In the genomic region with DNA sequence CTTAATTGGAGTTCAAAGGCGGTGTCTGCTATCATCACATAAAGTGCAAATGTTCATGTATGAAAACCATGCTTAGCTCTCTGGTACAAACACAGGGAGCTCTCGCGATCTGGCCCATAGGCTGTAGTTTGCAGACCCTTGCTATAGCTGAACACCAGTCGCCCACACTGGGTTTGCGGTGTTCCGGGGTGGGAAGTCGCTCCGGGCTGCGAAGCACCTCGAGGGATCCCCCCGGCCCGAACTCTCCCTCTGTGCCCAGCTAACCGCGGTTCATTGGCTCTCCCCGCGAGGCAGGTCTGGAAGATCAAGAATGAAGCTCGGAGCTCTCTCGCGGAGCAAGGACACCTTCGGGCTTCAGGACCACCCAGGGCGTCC, we compare ENCODE assay signal across 1 cellular context.
TF ChIP-seq lines count a peak whose summit lies in the region.

No MANE protein-coding gene starts in this region.

TF ChIP-seq in GM12878, 131 proteins besides CTCF, POLR2A, EP300 and RAD21 (continued from another document):
- no peak for TF ChIP-seq JUND (IDR thresholded peaks at IDR 0.05; ENCODE audit: low read depth, low read length)
- TF ChIP-seq, protein P1, sequence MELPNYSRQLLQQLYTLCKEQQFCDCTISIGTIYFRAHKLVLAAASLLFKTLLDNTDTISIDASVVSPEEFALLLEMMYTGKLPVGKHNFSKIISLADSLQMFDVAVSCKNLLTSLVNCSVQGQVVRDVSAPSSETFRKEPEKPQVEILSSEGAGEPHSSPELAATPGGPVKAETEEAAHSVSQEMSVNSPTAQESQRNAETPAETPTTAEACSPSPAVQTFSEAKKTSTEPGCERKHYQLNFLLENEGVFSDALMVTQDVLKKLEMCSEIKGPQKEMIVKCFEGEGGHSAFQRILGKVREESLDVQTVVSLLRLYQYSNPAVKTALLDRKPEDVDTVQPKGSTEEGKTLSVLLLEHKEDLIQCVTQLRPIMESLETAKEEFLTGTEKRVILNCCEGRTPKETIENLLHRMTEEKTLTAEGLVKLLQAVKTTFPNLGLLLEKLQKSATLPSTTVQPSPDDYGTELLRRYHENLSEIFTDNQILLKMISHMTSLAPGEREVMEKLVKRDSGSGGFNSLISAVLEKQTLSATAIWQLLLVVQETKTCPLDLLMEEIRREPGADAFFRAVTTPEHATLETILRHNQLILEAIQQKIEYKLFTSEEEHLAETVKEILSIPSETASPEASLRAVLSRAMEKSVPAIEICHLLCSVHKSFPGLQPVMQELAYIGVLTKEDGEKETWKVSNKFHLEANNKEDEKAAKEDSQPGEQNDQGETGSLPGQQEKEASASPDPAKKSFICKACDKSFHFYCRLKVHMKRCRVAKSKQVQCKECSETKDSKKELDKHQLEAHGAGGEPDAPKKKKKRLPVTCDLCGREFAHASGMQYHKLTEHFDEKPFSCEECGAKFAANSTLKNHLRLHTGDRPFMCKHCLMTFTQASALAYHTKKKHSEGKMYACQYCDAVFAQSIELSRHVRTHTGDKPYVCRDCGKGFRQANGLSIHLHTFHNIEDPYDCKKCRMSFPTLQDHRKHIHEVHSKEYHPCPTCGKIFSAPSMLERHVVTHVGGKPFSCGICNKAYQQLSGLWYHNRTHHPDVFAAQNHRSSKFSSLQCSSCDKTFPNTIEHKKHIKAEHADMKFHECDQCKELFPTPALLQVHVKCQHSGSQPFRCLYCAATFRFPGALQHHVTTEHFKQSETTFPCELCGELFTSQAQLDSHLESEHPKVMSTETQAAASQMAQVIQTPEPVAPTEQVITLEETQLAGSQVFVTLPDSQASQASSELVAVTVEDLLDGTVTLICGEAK (IDR thresholded peaks at IDR 0.05; ENCODE audit: borderline replicate concordance) = no peak
- TF ChIP-seq, protein P2, sequence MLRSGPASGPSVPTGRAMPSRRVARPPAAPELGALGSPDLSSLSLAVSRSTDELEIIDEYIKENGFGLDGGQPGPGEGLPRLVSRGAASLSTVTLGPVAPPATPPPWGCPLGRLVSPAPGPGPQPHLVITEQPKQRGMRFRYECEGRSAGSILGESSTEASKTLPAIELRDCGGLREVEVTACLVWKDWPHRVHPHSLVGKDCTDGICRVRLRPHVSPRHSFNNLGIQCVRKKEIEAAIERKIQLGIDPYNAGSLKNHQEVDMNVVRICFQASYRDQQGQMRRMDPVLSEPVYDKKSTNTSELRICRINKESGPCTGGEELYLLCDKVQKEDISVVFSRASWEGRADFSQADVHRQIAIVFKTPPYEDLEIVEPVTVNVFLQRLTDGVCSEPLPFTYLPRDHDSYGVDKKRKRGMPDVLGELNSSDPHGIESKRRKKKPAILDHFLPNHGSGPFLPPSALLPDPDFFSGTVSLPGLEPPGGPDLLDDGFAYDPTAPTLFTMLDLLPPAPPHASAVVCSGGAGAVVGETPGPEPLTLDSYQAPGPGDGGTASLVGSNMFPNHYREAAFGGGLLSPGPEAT (IDR thresholded peaks at IDR 0.05; ENCODE audit: low read depth) = no peak
- TF ChIP-seq JUNB (IDR thresholded peaks at IDR 0.05) = no peak
TF ChIP-seq in GM12878: peak in this region for 0.
